10 cellular contexts compared by ENCODE assay signal in the genomic region with DNA sequence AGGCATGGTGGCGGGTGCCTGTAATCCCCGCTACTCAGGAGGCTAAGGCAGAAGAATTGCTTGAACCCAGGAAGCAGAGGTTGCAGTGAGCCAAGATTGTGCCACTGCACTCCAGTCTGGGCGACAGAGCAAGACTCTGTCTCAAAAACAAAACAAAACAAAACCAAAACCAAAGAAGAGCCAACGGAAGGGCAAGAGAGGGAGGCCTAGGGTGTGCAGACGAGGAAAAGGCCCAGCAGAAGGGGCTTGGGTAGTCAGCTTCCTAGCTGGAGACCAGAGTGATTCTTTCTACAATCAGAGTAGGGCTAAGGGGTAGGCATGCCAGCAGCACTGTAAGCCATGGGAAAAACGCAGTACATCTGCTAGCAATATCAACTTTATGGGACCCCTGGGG. TPM values are rescaled to one million over a fixed set of nuclear protein-coding genes. Genes with fewer than 3 reads are reported as not detected.
DNase-seq lines count a peak whose midpoint lies in the region; ATAC-seq and TF ChIP-seq lines count a peak whose summit lies in the region.
"Not testable (repeated sequence)": the region's sequence is repeated elsewhere in the genome, so short reads cannot be mapped to it uniquely, and the experiment has no call there.
"Had no signal": no experiment of that assay in that cellular context is flagged by ENCODE, and none has a peak within 500 bp of the region (broad histone marks: within the 10 kb centered on the region; RNA-seq: fewer than 3 reads in every experiment).

No MANE protein-coding gene starts in this region.

- not testable (repeated sequence) for H3K4me3 ChIP-seq in BLaER1 treated with 17β-estradiol and CSF1 and Interleukin-3, amounts not matched to agents 10 nM and 100 nM; HEK293 (ENCODE audit: low read depth, low read length)

- not testable (repeated sequence) for H3K36me3 Mint-ChIP-seq in T-helper 2 cell treated with Interferon-gamma antibody and Interleukin-4, amounts not matched to agents 5 μg/mL and 100 μg/mL, for 36 hours (ENCODE audit: low read depth); activated CD8-positive, alpha-beta memory T cell treated with anti-CD3 and anti-CD28 coated beads, Interleukin-2, amount 10 ng/mL, durations not matched to agents 7 days and 5 days; activated naive CD8-positive, alpha-beta T cell treated with anti-CD3 and anti-CD28 coated beads for 36 hours; nephron (ENCODE audit: low read depth); stimulated activated naive CD8-positive, alpha-beta T cell treated with anti-CD3 and anti-CD28 coated beads, Interleukin-15, Interleukin-2, amounts not matched to agents 100 ng/mL and 50 ng/mL, for 24 hours (ENCODE audit: low read depth)

- peak overlapping the region in 5 of 11 experiments; percentile 5 to 48 (median 31); a peak in 4 of 22 replicates for H3K27ac ChIP-seq in BLaER1 treated with 17β-estradiol and CSF1 and Interleukin-3, amounts not matched to agents 10 nM and 100 nM
- H3K27ac ChIP-seq in HEK293 (ENCODE audit: extremely low read depth, low read depth, low read length) = not testable (repeated sequence)

- H3K4me1 Mint-ChIP-seq in T-helper 2 cell treated with Interferon-gamma antibody and Interleukin-4, amounts not matched to agents 5 μg/mL and 100 μg/mL, for 36 hours (ENCODE audit: low read depth) = peaks cover 50% of the 10 kb centered on the region
- H3K4me1 Mint-ChIP-seq in activated CD8-positive, alpha-beta memory T cell treated with anti-CD3 and anti-CD28 coated beads, Interleukin-2, amount 10 ng/mL, durations not matched to agents 7 days and 5 days = peaks cover 46% of the 10 kb centered on the region
- H3K4me1 Mint-ChIP-seq in activated naive CD8-positive, alpha-beta T cell treated with anti-CD3 and anti-CD28 coated beads for 36 hours = peaks cover 30% of the 10 kb centered on the region
- H3K4me1 Mint-ChIP-seq in nephron = peaks cover 44% of the 10 kb centered on the region
- H3K4me1 Mint-ChIP-seq in stimulated activated naive CD8-positive, alpha-beta T cell treated with anti-CD3 and anti-CD28 coated beads, Interleukin-15, Interleukin-2, amounts not matched to agents 100 ng/mL and 50 ng/mL, for 24 hours (ENCODE audit: low read depth) = peaks cover 44% of the 10 kb centered on the region

- H3K9me3 ChIP-seq in BLaER1 treated with 17β-estradiol and CSF1 and Interleukin-3, amounts not matched to agents 10 nM and 100 nM (replicated peaks in 1 of 11); HEK293 (ENCODE audit: control insufficient read depth, insufficient read depth, low read depth, low read length): not testable (repeated sequence)

- H3K4me3 Mint-ChIP-seq in T-helper 2 cell treated with Interferon-gamma antibody and Interleukin-4, amounts not matched to agents 5 μg/mL and 100 μg/mL, for 36 hours = peak overlapping the region; percentile 59
- not testable (repeated sequence) for H3K4me3 Mint-ChIP-seq in activated CD8-positive, alpha-beta memory T cell treated with anti-CD3 and anti-CD28 coated beads, Interleukin-2, amount 10 ng/mL, durations not matched to agents 7 days and 5 days; activated naive CD8-positive, alpha-beta T cell treated with anti-CD3 and anti-CD28 coated beads for 36 hours; nephron
- H3K4me3 Mint-ChIP-seq in stimulated activated naive CD8-positive, alpha-beta T cell treated with anti-CD3 and anti-CD28 coated beads, Interleukin-15, Interleukin-2, amounts not matched to agents 100 ng/mL and 50 ng/mL, for 24 hours = peak overlapping the region; percentile 16

- peak overlapping the region; percentile 85 for H3K27ac Mint-ChIP-seq in T-helper 2 cell treated with Interferon-gamma antibody and Interleukin-4, amounts not matched to agents 5 μg/mL and 100 μg/mL, for 36 hours
- H3K27ac Mint-ChIP-seq in activated CD8-positive, alpha-beta memory T cell treated with anti-CD3 and anti-CD28 coated beads, Interleukin-2, amount 10 ng/mL, durations not matched to agents 7 days and 5 days = peak overlapping the region; percentile 93
- peak overlapping the region; percentile 69 for H3K27ac Mint-ChIP-seq in activated naive CD8-positive, alpha-beta T cell treated with anti-CD3 and anti-CD28 coated beads for 36 hours
- H3K27ac Mint-ChIP-seq in nephron = peak overlapping the region; percentile 48 to 80 (median 70)
- H3K27ac Mint-ChIP-seq in stimulated activated naive CD8-positive, alpha-beta T cell treated with anti-CD3 and anti-CD28 coated beads, Interleukin-15, Interleukin-2, amounts not matched to agents 100 ng/mL and 50 ng/mL, for 24 hours = not testable (repeated sequence)

- CTCF ChIA-PET in HEK293 (lab: Yijun Ruan, JAX) = not testable (repeated sequence)
- CTCF ChIA-PET in activated CD8-positive, alpha-beta memory T cell treated with anti-CD3 and anti-CD28 coated beads, Interleukin-2, amount 10 ng/mL, durations not matched to agents 7 days and 5 days (lab: Charles Lee) = interaction anchor here (3.2 kb wide), 1 partner anchor 13 kb away, joined by 13 read pairs; no protein-coding TSS in a partner anchor

- H4K20me1 ChIP-seq in BLaER1 treated with 17β-estradiol and CSF1 and Interleukin-3, amounts not matched to agents 10 nM and 100 nM = not testable (repeated sequence)

- H3K4me1 ChIP-seq in BLaER1 treated with 17β-estradiol and CSF1 and Interleukin-3, amounts not matched to agents 10 nM and 100 nM = peaks cover 18 to 62% (median 49%) of the 10 kb centered on the region in 10 experiments
- H3K4me1 ChIP-seq in HEK293 (ENCODE audit: control insufficient read depth, insufficient read depth, low read length) = not testable (repeated sequence)

- DNase-seq in T-helper 2 cell treated with Interferon-gamma antibody and Interleukin-4, amounts not matched to agents 5 μg/mL and 100 μg/mL, for 36 hours (ENCODE audit: low spot score); activated CD8-positive, alpha-beta memory T cell treated with anti-CD3 and anti-CD28 coated beads, Interleukin-2, amount 10 ng/mL, durations not matched to agents 7 days and 5 days; activated naive CD8-positive, alpha-beta T cell treated with anti-CD3 and anti-CD28 coated beads for 36 hours: not testable (repeated sequence)
- DNase-seq in cardiac septum (ENCODE audit: low spot score) = peak; percentile 39

- not testable (repeated sequence) for TF ChIP-seq CTCF in HEK293 (tag by site-specific recombination; IDR thresholded peaks at IDR 0.05); nephron (IDR thresholded peaks at IDR 0.05; ENCODE audit: unreplicated experiment in 3 of 3)

- H3K27me3 Mint-ChIP-seq in T-helper 2 cell treated with Interferon-gamma antibody and Interleukin-4, amounts not matched to agents 5 μg/mL and 100 μg/mL, for 36 hours (ENCODE audit: low read depth); activated CD8-positive, alpha-beta memory T cell treated with anti-CD3 and anti-CD28 coated beads, Interleukin-2, amount 10 ng/mL, durations not matched to agents 7 days and 5 days; activated naive CD8-positive, alpha-beta T cell treated with anti-CD3 and anti-CD28 coated beads for 36 hours; nephron (ENCODE audit: low read depth); stimulated activated naive CD8-positive, alpha-beta T cell treated with anti-CD3 and anti-CD28 coated beads, Interleukin-15, Interleukin-2, amounts not matched to agents 100 ng/mL and 50 ng/mL, for 24 hours: not testable (repeated sequence)

- H3K4me2 ChIP-seq in BLaER1 treated with 17β-estradiol and CSF1 and Interleukin-3, amounts not matched to agents 10 nM and 100 nM = peak overlapping the region in 9 of 11 experiments; percentile 5 to 53 (median 46); a peak in 16 of 22 replicates

- H3K27me3 ChIP-seq in BLaER1 treated with 17β-estradiol and CSF1 and Interleukin-3, amounts not matched to agents 10 nM and 100 nM = peaks cover 74 to 95% (median 88%) of the 10 kb centered on the region in 11 experiments

- ATAC-seq in activated CD8-positive, alpha-beta memory T cell treated with anti-CD3 and anti-CD28 coated beads, Interleukin-2, amount 10 ng/mL, durations not matched to agents 7 days and 5 days = peak; percentile 38

- H3K9ac ChIP-seq in BLaER1 treated with 17β-estradiol and CSF1 and Interleukin-3, amounts not matched to agents 10 nM and 100 nM = not testable (repeated sequence)

- H3K36me3 ChIP-seq in BLaER1 treated with 17β-estradiol and CSF1 and Interleukin-3, amounts not matched to agents 10 nM and 100 nM; HEK293 (ENCODE audit: control insufficient read depth in 2 of 2, insufficient read depth in 1 of 2, low read length in 2 of 2): not testable (repeated sequence)

- POLR2A ChIA-PET in HEK293 (lab: Yijun Ruan, JAX) = not testable (repeated sequence)

- intact Hi-C loops in cardiac septum (cut with DNase I) = not testable (repeated sequence)

- not testable (repeated sequence) for H3K9me3 Mint-ChIP-seq in T-helper 2 cell treated with Interferon-gamma antibody and Interleukin-4, amounts not matched to agents 5 μg/mL and 100 μg/mL, for 36 hours; activated CD8-positive, alpha-beta memory T cell treated with anti-CD3 and anti-CD28 coated beads, Interleukin-2, amount 10 ng/mL, durations not matched to agents 7 days and 5 days (ENCODE audit: low read depth); activated naive CD8-positive, alpha-beta T cell treated with anti-CD3 and anti-CD28 coated beads for 36 hours; nephron; stimulated activated naive CD8-positive, alpha-beta T cell treated with anti-CD3 and anti-CD28 coated beads, Interleukin-15, Interleukin-2, amounts not matched to agents 100 ng/mL and 50 ng/mL, for 24 hours

TF ChIP-seq in HEK293, 187 proteins besides CTCF, POLR2A, EP300 and RAD21:
- peak; percentile 50; the same call in 1 of the 2 replicates for TF ChIP-seq ZIC2 (tag by site-specific recombination; IDR thresholded peaks at IDR 0.05)
TF ChIP-seq in HEK293: peak in this region for 1; not testable (repeated sequence) for 186.

RNA-seq across cellular contexts. Expression of a gene that starts 4.0 kb away (rescaled TPM):
- 1 to 10 TPM; 1.0 to 1.2 TPM for total RNA-seq in activated CD8-positive, alpha-beta memory T cell treated with anti-CD3 and anti-CD28 coated beads, Interleukin-2, amount 10 ng/mL, durations not matched to agents 7 days and 5 days
- total RNA-seq in activated naive CD8-positive, alpha-beta T cell treated with anti-CD3 and anti-CD28 coated beads for 36 hours = under 1 TPM; 0.12 to 0.32 TPM
- 0.22 TPM for total RNA-seq in cardiac septum
- total RNA-seq: A172 had no signal

RNA-seq across cellular contexts. Expression of a gene that starts 37.0 kb away (rescaled TPM):
- total RNA-seq in activated CD8-positive, alpha-beta memory T cell treated with anti-CD3 and anti-CD28 coated beads, Interleukin-2, amount 10 ng/mL, durations not matched to agents 7 days and 5 days = 100 to 1,000 TPM; 231 to 248 TPM
- total RNA-seq in activated naive CD8-positive, alpha-beta T cell treated with anti-CD3 and anti-CD28 coated beads for 36 hours = 100 to 1,000 TPM; 121 to 123 TPM
- 3.8 TPM for total RNA-seq in cardiac septum
- total RNA-seq: A172, H4 had no signal

Comparison
In these comparisons a context has a peak if more than half of its experiments do, and no peak if none do; other contexts are left out.
1. RNA of a gene that starts 37.0 kb away (total RNA-seq): 231 to 248 TPM in activated CD8-positive, alpha-beta memory T cell treated with anti-CD3 and anti-CD28 coated beads, Interleukin-2, amount 10 ng/mL, durations not matched to agents 7 days and 5 days and 121 to 123 TPM in activated naive CD8-positive, alpha-beta T cell treated with anti-CD3 and anti-CD28 coated beads for 36 hours; 3.8 TPM in cardiac septum (single experiment); every median in the first group is over 10 times any median in the second.